ENCODE assay signal across 8 cellular contexts in genomic region chrX:78139160-78140123, GRCh38. TPM values are rescaled to one million over a fixed set of nuclear protein-coding genes. Genes with fewer than 3 reads are reported as not detected.
DNase-seq lines count a peak whose midpoint lies in the region; ATAC-seq and TF ChIP-seq lines count a peak whose summit lies in the region.

TSS of gene TAF9B (minus strand) at chrX:78139650. CDS start at chrX:78139611, 39 bp downstream.

- no peaks in the 10 kb centered on the region for H3F3A ChIP-seq in OCI-LY1 (ENCODE audit: insufficient read depth, low read length)

- no peaks in the 10 kb centered on the region for H3K4me1 ChIP-seq in HUES48 (ENCODE audit: control insufficient read depth, insufficient read depth, low read length)
- H3K4me1 ChIP-seq in OCI-LY1 (ENCODE audit: insufficient read depth, low read length, severe bottlenecking) = peaks cover 11% of the 10 kb centered on the region
- H3K4me1 ChIP-seq in mucosa of descending colon (ENCODE audit: low read depth) = no peaks in the 10 kb centered on the region

- in situ Hi-C loops in Caki2 (cut with HindIII; ENCODE audit: low pct_unique_long_range_greater_than_20kb, low sequenced_read_pairs) = no loop called here

- H3K27me3 ChIP-seq in HUES48 (ENCODE audit: control insufficient read depth, insufficient read depth, low read length) = no peaks in the 10 kb centered on the region
- no peaks in the 10 kb centered on the region for H3K27me3 ChIP-seq in OCI-LY1 (ENCODE audit: insufficient read depth, low read length)

- DNase-seq in Caki2 (ENCODE audit: low read depth) = peak; percentile 83
- DNase-seq in activated T-cell treated with anti-CD3 and anti-CD28 coated beads for 1 hour (ENCODE audit: low read depth) = peak; percentile 62
- DNase-seq in epidermal melanocyte (ENCODE audit: insufficient read length, low spot score) = peak; percentile 61
- peak; percentile 82 to 90 (median 90) for DNase-seq in mucosa of descending colon
- peak; percentile 72 for DNase-seq in stimulated activated CD8-positive, alpha-beta memory T cell treated with anti-CD3 and anti-CD28 coated beads, Interleukin-4, amount 100 ng/mL, for 24 hours (ENCODE audit: low read depth)

- TF ChIP-seq CTCF in OCI-LY1 (IDR thresholded peaks at IDR 0.05; ENCODE audit: low read length) (no peak), mucosa of descending colon (IDR thresholded peaks at IDR 0.05) (no peak)

- no peaks in the 10 kb centered on the region for H3K9me2 ChIP-seq in OCI-LY1 (ENCODE audit: low read depth, low read length)

- H3K4me3 ChIP-seq in HUES48 (ENCODE audit: low read depth, low read length) (peak within 1 kb of the TSS; percentile 65), OCI-LY1 (ENCODE audit: low read depth, low read length, poor library complexity, severe bottlenecking) (peak within 1 kb of the TSS; percentile 83), mucosa of descending colon (peak within 1 kb of the TSS; percentile 17)

- intact Hi-C loops in mucosa of descending colon (cut with DNase I, micrococcal nuclease) = no loop called here

- H3K27ac ChIP-seq in HUES48 (ENCODE audit: low read depth, low read length) (peak within 1 kb of the TSS; percentile 63), OCI-LY1 (ENCODE audit: low read depth, low read length, poor library complexity, severe bottlenecking) (no peak within 1 kb of the TSS)

- no peaks in the 10 kb centered on the region for H4K20me1 ChIP-seq in OCI-LY1 (ENCODE audit: insufficient read depth, low read length)

- 0 out of 2 replicates have a peak within 1 kb of the TSS, but pooled peaks have one; percentile 10 for H2AFZ ChIP-seq in OCI-LY1 (ENCODE audit: low read length)

- H3K4me2 ChIP-seq in OCI-LY1 (ENCODE audit: low read length) = peak within 1 kb of the TSS; percentile 62

- H3K9me3 ChIP-seq in HUES48 (ENCODE audit: control insufficient read depth, insufficient read depth, low read length) (peaks cover 31% of the 10 kb centered on the region), OCI-LY1 (ENCODE audit: low read length) (no peaks in the 10 kb centered on the region), mucosa of descending colon (no peaks in the 10 kb centered on the region)

- ATAC-seq in GM21390 (IDR thresholded peaks at IDR 0.05; ENCODE audit: unreplicated experiment) (peak; percentile 95), mucosa of descending colon (peak; percentile 99)

- H3K79me2 ChIP-seq in OCI-LY1 (ENCODE audit: insufficient read depth, low read length) = no peaks in the 10 kb centered on the region

- H3K9ac ChIP-seq in HUES48 (ENCODE audit: low read depth, low read length) (peak within 1 kb of the TSS; percentile 66; the same call in 1 of the 2 replicates), OCI-LY1 (ENCODE audit: low read length) (peak within 1 kb of the TSS; percentile 79)

- H3K36me3 ChIP-seq in HUES48 (ENCODE audit: control insufficient read depth, insufficient read depth, low read length) (no peaks in the 10 kb centered on the region), OCI-LY1 (ENCODE audit: insufficient read depth, low read length) (no peaks in the 10 kb centered on the region), mucosa of descending colon (ENCODE audit: low read depth) (no peaks in the 10 kb centered on the region)

RNA-seq across cellular contexts. Expression of gene TAF9B, which starts in this region (rescaled TPM):
- 30.0 TPM in 2 replicates for total RNA-seq in Caki2 (2014; rRNA removed; shearing (Covaris generic); ENCODE audit: low replicate concordance)
- total RNA-seq in mucosa of descending colon = 10 to 100 TPM in 1 of 3 donors, 1 to 10 TPM in 2; 3.3 to 17.7 (median 8.5) TPM

Comparison
In these comparisons a context has a peak if more than half of its experiments do, and no peak if none do; other contexts are left out.
1. H3K4me3 ChIP-seq: peak in every context shown above with its lines; median percentile 83 in OCI-LY1; 65 in HUES48; 17 in mucosa of descending colon.